8 cellular contexts compared by ENCODE assay signal in the genomic region with DNA sequence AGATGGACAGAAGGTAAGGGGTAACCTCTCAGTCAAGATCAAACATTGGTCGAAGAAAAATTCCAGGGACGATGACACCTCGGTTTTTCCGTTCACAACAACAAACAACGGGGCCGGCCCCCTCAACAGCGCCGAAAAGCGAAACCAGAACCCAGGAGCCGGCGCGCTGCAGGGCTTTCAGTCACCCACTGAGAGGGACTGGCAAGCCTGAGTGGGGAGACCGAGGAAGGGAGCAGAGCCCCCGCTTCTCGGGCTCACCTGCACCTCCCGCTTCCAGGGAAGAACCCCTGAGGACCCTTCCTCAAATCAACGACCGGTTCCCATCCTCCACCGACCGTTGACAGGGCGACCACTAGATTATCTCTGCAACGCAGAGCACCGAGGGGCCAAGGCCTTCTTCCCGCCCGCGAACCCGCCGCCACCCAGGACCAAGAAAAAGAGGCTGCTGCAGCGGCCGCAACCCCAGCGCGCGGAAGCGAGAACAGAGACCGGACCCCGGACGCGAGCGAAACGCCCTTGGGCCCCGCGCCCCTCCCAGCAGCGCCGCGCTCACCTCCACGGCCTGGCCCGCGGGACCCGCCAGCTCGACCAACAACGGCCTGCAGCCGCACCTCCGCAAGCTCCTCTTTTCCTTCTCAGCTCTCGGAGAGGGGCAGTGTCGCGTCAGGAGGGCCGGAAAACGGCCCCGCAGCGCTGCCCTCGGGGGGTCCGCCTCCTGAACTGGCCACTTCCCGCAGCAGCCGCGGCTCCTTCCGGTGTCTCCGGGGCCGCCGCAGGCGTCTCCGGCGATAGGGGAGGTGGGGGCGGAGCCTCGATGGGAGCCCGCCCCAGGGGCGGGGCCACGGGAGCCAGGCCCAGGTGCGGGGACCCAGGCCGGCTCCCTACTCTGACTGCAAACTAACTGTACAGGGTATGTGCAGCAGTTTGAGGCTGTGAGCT. TPM values are rescaled to one million over a fixed set of nuclear protein-coding genes. Genes with fewer than 3 reads are reported as not detected.
DNase-seq lines count a peak whose midpoint lies in the region; ATAC-seq and TF ChIP-seq lines count a peak whose summit lies in the region.

A gene (minus strand): TSS at position 763 of the 939 bp plus-strand sequence. CDS start 18,155 bp downstream, outside the sequence.

- ATAC-seq in GM18907 (IDR thresholded peaks at IDR 0.05; ENCODE audit: unreplicated experiment) (peak; percentile 97), HG03139 (IDR thresholded peaks at IDR 0.05; ENCODE audit: unreplicated experiment) (peak; percentile 92)

- no peaks in the 10 kb centered on the region for H3K27me3 ChIP-seq in kidney epithelial cell (ENCODE audit: control insufficient read depth, insufficient read depth, low read length)

- peak within 1 kb of the TSS; percentile 62 for H3K4me3 ChIP-seq in kidney epithelial cell (ENCODE audit: low read depth, low read length)

- TF ChIP-seq CTCF in kidney epithelial cell (IDR thresholded peaks at IDR 0.05; ENCODE audit: insufficient read depth, low read length, poor library complexity, severe bottlenecking) = no peak

- peak; percentile 91 for DNase-seq in AG08396 (ENCODE audit: low spot score)
- peak; percentile 78 for DNase-seq in NCI-H345 treated with DMSO at 0.1 percent for 48 hours (lab: John Stamatoyannopoulos, UW; ENCODE audit: unreplicated experiment)
- peak; percentile 96 for DNase-seq in activated CD4-positive, CD25-positive, alpha-beta regulatory T cell treated with anti-CD3 and anti-CD28 coated beads, Interleukin-2, amount 50 U/mL, for 72 hours
- peak; percentile 85 for DNase-seq in cerebellar cortex (ENCODE audit: low spot score)
- DNase-seq in kidney epithelial cell (ENCODE audit: low read depth) = peak; percentile 44
- DNase-seq in stimulated activated CD4-positive, alpha-beta T cell treated with anti-CD3 and anti-CD28 coated beads, Interleukin-1b, Interleukin-23, amount 100 ng/mL, for 1 hour (ENCODE audit: low read depth in 2 of 2) = peak; percentile 80 to 94

- no peaks in the 10 kb centered on the region for H3K36me3 ChIP-seq in kidney epithelial cell (ENCODE audit: control insufficient read depth, insufficient read depth, low read length)

RNA-seq across cellular contexts. Expression of the gene that starts here (rescaled TPM):
- total RNA-seq in kidney epithelial cell = 47.0 and 47.6 TPM in 2 replicates

Comparison
In these comparisons a context has a peak if more than half of its experiments do, and no peak if none do; other contexts are left out.
1. Peak in every context shown above with its lines: DNase-seq, ATAC-seq and H3K4me3 ChIP-seq.
2. DNase-seq: peak in every context shown above with its lines; median percentile 96 in activated CD4-positive, CD25-positive, alpha-beta regulatory T cell treated with anti-CD3 and anti-CD28 coated beads, Interleukin-2, amount 50 U/mL, for 72 hours; 91 in AG08396; 87 in stimulated activated CD4-positive, alpha-beta T cell treated with anti-CD3 and anti-CD28 coated beads, Interleukin-1b, Interleukin-23, amount 100 ng/mL, for 1 hour; 85 in cerebellar cortex; 78 in NCI-H345 treated with DMSO at 0.1 percent for 48 hours; 44 in kidney epithelial cell.